1 cellular context compared by ENCODE assay signal in the genomic region with DNA sequence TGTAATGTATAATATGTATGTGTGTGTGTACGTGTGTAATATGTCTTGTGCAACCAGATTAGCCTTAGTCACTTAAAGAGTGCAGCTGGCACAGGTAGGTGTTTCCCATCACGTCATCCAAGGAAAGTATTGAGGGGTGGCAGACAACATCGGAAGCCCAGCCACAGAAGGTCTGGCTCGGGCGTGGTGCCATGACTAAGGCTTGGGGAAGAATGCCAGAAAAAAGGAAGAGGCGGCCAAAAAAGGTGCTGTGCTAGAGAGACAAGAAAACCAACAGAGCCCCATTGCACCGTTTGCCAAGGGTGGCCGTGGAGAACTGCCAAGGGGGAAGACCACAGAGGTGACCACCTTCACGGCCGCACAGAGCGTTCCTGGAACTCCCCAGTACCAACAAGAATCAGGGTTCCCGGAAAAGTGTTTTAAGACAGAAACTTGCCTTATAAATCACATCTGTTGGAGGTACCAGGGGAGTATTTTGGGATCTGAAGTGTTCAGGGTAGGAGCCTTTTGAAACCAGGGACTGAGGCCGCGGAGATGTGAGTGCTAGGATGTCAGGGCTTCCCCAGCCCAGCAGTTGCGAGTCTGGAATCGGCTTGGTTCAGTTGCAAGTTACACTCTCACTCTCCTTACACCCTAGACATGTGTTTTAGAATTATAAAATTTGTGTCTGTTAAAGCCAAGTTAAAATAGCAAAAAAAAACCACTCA.
TF ChIP-seq lines count a peak whose summit lies in the region.

No MANE protein-coding gene starts in this region.

TF ChIP-seq in HepG2, 621 proteins besides CTCF, POLR2A, EP300 and RAD21 (continued from another document):
- TF ChIP-seq, protein P1, sequence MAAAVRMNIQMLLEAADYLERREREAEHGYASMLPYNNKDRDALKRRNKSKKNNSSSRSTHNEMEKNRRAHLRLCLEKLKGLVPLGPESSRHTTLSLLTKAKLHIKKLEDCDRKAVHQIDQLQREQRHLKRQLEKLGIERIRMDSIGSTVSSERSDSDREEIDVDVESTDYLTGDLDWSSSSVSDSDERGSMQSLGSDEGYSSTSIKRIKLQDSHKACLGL (CRISPR knock-in tag; IDR thresholded peaks at IDR 0.05) = no peak
- TF ChIP-seq POLR2AphosphoS5 (IDR thresholded peaks at IDR 0.05; ENCODE audit: low read depth, low read length) = no peak
- TF ChIP-seq SP4 (CRISPR knock-in tag; IDR thresholded peaks at IDR 0.05) = no peak
- TF ChIP-seq RBFOX2 (IDR thresholded peaks at IDR 0.05; ENCODE audit: low read depth, low read length) = no peak
- no peak for TF ChIP-seq ZNF292 (CRISPR knock-in tag; IDR thresholded peaks at IDR 0.05; ENCODE audit: borderline replicate concordance, low read depth)
- no peak for TF ChIP-seq ZSCAN12 (CRISPR knock-in tag; IDR thresholded peaks at IDR 0.05)
- no peak for TF ChIP-seq ZNF709 (CRISPR knock-in tag; IDR thresholded peaks at IDR 0.05)
